Comparison of ENCODE assay signal across 8 cellular contexts in genomic region chr10:121974535-121975294, GRCh38. TPM values are rescaled to one million over a fixed set of nuclear protein-coding genes. Genes with fewer than 3 reads are reported as not detected.
DNase-seq lines count a peak whose midpoint lies in the region; ATAC-seq and TF ChIP-seq lines count a peak whose summit lies in the region.

NSMCE4A (minus strand) TSS chr10:121975217; CDS start chr10:121975165, 52 bp downstream.

- H3K4me1 Mint-ChIP-seq in GM23338 = peaks cover 11% of the 10 kb centered on the region
- H3K4me1 Mint-ChIP-seq in T-cell = peaks cover 15 to 25% (median 22%) of the 10 kb centered on the region in 3 donors
- peaks cover 11% of the 10 kb centered on the region for H3K4me1 Mint-ChIP-seq in type B pancreatic cell (ENCODE audit: unreplicated experiment)

- H3K27ac ChIP-seq in GM23338 (ENCODE audit: low read depth) (peak within 1 kb of the TSS; percentile 97), adipose tissue (ENCODE audit: low read depth, low read length) (no peak within 1 kb of the TSS), heart left ventricle (peak within 1 kb of the TSS; percentile 97 to 100 (median 98))

- no peak for TF ChIP-seq CTCF in GM06990 (IDR thresholded peaks at IDR 0.05; ENCODE audit: insufficient read depth, low read length, poor library complexity, severe bottlenecking)
- peak; percentile 57 to 74; a peak in 3 of 4 replicates for TF ChIP-seq CTCF in GM23338 (conservative IDR thresholded peaks at IDR 0.05; ENCODE audit: low read depth in 2 of 2)
- TF ChIP-seq CTCF in heart left ventricle (IDR thresholded peaks at IDR 0.05) = peak in 4 of 12 donors; percentile 41 to 84 (median 64)
- TF ChIP-seq CTCF in type B pancreatic cell (conservative IDR thresholded peaks at IDR 0.05) = no peak

- peak; percentile 84 for ATAC-seq in GM23338
- peak; percentile 88 to 90 (median 89) for ATAC-seq in T-cell (replicated peaks in 1 of 4)
- ATAC-seq in heart left ventricle = peak; percentile 75 to 95 (median 90)

- TF ChIP-seq POLR2A in heart left ventricle (IDR thresholded peaks at IDR 0.05) = peak in 1 of 2 donors; percentile 60

- DNase-seq in GM06990 (ENCODE audit: extremely low read depth, insufficient read length) (peak; percentile 88), GM23338 (ENCODE audit: low spot score) (peak; percentile 91), Kasumi-1 (lab: John Stamatoyannopoulos, UW) (peak; percentile 69 to 76), T-cell (peak; percentile 4 to 74 (median 53)), heart left ventricle (peak; percentile 83 to 91 (median 85)), posterior vena cava (ENCODE audit: low spot score) (peak; percentile 94), type B pancreatic cell (ENCODE audit: extremely low spot score, unreplicated experiment) (peak; percentile 86)

- no peaks in the 10 kb centered on the region for H3K9me3 ChIP-seq in heart left ventricle

- peak within 1 kb of the TSS; percentile 96 for H2AFZ ChIP-seq in GM23338

- H3K4me1 ChIP-seq in GM23338 (ENCODE audit: insufficient read depth) = peaks cover 8% of the 10 kb centered on the region
- peaks cover 0 to 27% (median 18%) of the 10 kb centered on the region in 12 donors for H3K4me1 ChIP-seq in heart left ventricle

- no peaks in the 10 kb centered on the region for H3K9me2 ChIP-seq in GM23338 (ENCODE audit: insufficient read depth)

- H3K4me3 ChIP-seq in GM06990 (replicated peaks; ENCODE audit: low read depth, low read length) = peak within 1 kb of the TSS; percentile 87
- H3K4me3 ChIP-seq in GM23338 = peak within 1 kb of the TSS; percentile 90
- H3K4me3 ChIP-seq in heart left ventricle = peak within 1 kb of the TSS; percentile 81 to 100 (median 97)

- H3K4me2 ChIP-seq in GM23338 = peak within 1 kb of the TSS; percentile 98

- H3K27ac Mint-ChIP-seq in GM23338 (no peak within 1 kb of the TSS), T-cell (peak within 1 kb of the TSS in 1 of 2 donors; percentile 55), type B pancreatic cell (peak within 1 kb of the TSS; percentile 56)

- peaks cover 3% of the 10 kb centered on the region; the same call in 1 of the 2 replicates for H4K20me1 ChIP-seq in GM23338 (replicated peaks; ENCODE audit: insufficient read depth)

- H3K79me2 ChIP-seq in GM23338 (replicated peaks; ENCODE audit: insufficient read depth) = peaks cover 18% of the 10 kb centered on the region

- H3K27me3 Mint-ChIP-seq in GM23338 (ENCODE audit: insufficient read depth, low read depth, poor library complexity) = peaks cover 10% of the 10 kb centered on the region
- H3K27me3 Mint-ChIP-seq in T-cell = no peaks in the 10 kb centered on the region
- H3K27me3 Mint-ChIP-seq in type B pancreatic cell = no peaks in the 10 kb centered on the region

- peaks cover 10% of the 10 kb centered on the region; the same call in 1 of the 2 replicates for H3F3A ChIP-seq in GM23338 (replicated peaks; ENCODE audit: low read depth)

- 0 to 1% (median 0%) methylated on average over 76 to 101 of the region's 101 CpGs for WGBS in adipose tissue, 3 donors
- 0 to 1% (median 0%) methylated on average over 32 to 101 of the region's 101 CpGs for WGBS in heart left ventricle, 4 donors

- POLR2A ChIA-PET in T-cell (lab: Charles Lee) = no interaction called here

- H3K36me3 ChIP-seq in GM06990 (ENCODE audit: control insufficient read depth, insufficient read depth, low read length) (peaks cover 2% of the 10 kb centered on the region; the same call in 1 of the 2 replicates), GM23338 (ENCODE audit: insufficient read depth) (peaks cover 9% of the 10 kb centered on the region; the same call in 1 of the 2 replicates), heart left ventricle (peaks cover 0 to 31% (median 18%) of the 10 kb centered on the region in 9 donors)

- H3K4me3 Mint-ChIP-seq in GM23338 (peak within 1 kb of the TSS; percentile 84), T-cell (peak within 1 kb of the TSS; percentile 75 to 76 (median 75)), type B pancreatic cell (peak within 1 kb of the TSS; percentile 90)

- CTCF ChIA-PET in T-cell (lab: Charles Lee) = no interaction called here

- H3K9me3 Mint-ChIP-seq in GM23338 (peaks cover 32% of the 10 kb centered on the region), T-cell (no peaks in the 10 kb centered on the region), type B pancreatic cell (no peaks in the 10 kb centered on the region)

- no peaks in the 10 kb centered on the region for H3K27me3 ChIP-seq in GM06990 (replicated peaks; ENCODE audit: control insufficient read depth, insufficient read depth, low read length)
- no peaks in the 10 kb centered on the region for H3K27me3 ChIP-seq in GM23338 (ENCODE audit: insufficient read depth)
- H3K27me3 ChIP-seq in heart left ventricle = no peaks in the 10 kb centered on the region

- H3K36me3 Mint-ChIP-seq in GM23338 (ENCODE audit: low read depth) (peaks cover 55% of the 10 kb centered on the region), T-cell (peaks cover 15% of the 10 kb centered on the region), type B pancreatic cell (peaks cover 15% of the 10 kb centered on the region)

- intact Hi-C loops in heart left ventricle (cut with DNase I) (loop anchor here (2.0 to 10.0 kb wide), 12 partner anchors 28 to 140 kb away; partner anchors contain the start of gene ATE1 (in 6 of the 10)), posterior vena cava (cut with DNase I) (loop anchor here in 1 of 2 donors (5.0 kb wide), 1 partner anchor 47 kb away; the partner anchor contains the start of gene ATE1)

TF ChIP-seq in GM23338, 12 proteins besides CTCF, POLR2A, EP300 and RAD21 (continues in another document):
- TF ChIP-seq NANOG (IDR thresholded peaks at IDR 0.05; ENCODE audit: borderline replicate concordance) (no peak), ZNF331 (CRISPR knock-in tag; IDR thresholded peaks at IDR 0.05; ENCODE audit: low read depth) (no peak), REST (IDR thresholded peaks at IDR 0.05; ENCODE audit: unreplicated experiment) (no peak), POLR2AphosphoS5 (IDR thresholded peaks at IDR 0.05; ENCODE audit: low read depth) (no peak)

RNA-seq across cellular contexts. Expression of gene NSMCE4A, which starts in this region (rescaled TPM):
- 74.6 and 84.8 TPM in 2 replicates for total RNA-seq in GM23338 (2014; rRNA removed; shearing (Covaris generic))
- polyA plus RNA-seq in GM23338 (2016; fragmentation: Nextera tagmentation; extraction: Ambion mirVana) (85.3 and 94.9 TPM in 2 replicates), adipose tissue (10 to 100 TPM; 27.8 to 59.7 (median 51.3) TPM), heart left ventricle (10 to 100 TPM; 25.8 to 31.2 TPM)
- total RNA-seq in T-cell (10 to 100 TPM; 41.6 to 79.7 (median 77.5) TPM), heart left ventricle (10 to 100 TPM; 19.8 to 33.6 (median 25.6) TPM), posterior vena cava (10 to 100 TPM; 41.2 to 48.0 TPM), type B pancreatic cell (ENCODE audit: low replicate concordance) (45.1 and 52.9 TPM in 2 replicates)

Comparison
In these comparisons a context has a peak if more than half of its experiments do, and no peak if none do; other contexts are left out.
1. CTCF ChIP-seq: peak in GM23338 (2 of 2); none in GM06990 (single experiment) and type B pancreatic cell (single experiment).
2. Peak in every context shown above with its lines, with median percentiles within 50 percentile points of each other: DNase-seq, H3K4me3 ChIP-seq, ATAC-seq and H3K4me3 Mint-ChIP-seq.